In genomic region chr9:134406366-134407122, GRCh38 we compare ENCODE assay signal across 8 cellular contexts.
DNase-seq lines count a peak whose midpoint lies in the region; ATAC-seq and TF ChIP-seq lines count a peak whose summit lies in the region.

No MANE protein-coding gene starts in this region.

- POLR2A ChIA-PET in OCI-LY7 (lab: Charles Lee), result interaction anchor here (0.5 to 1.2 kb wide), 3 partner anchors 10 to 1090 kb away, joined by 3 to 4 read pairs (median 3); no protein-coding TSS in a partner anchor

- H3K9me3 ChIP-seq in OCI-LY7 (ENCODE audit: low read length) (no peaks in the 10 kb centered on the region), esophagus (ENCODE audit: control insufficient read depth in 2 of 2, insufficient read depth in 1 of 2, low read depth in 1 of 2, low read length in 1 of 2) (no peaks in the 10 kb centered on the region)

- TF ChIP-seq CTCF in OCI-LY7 (conservative IDR thresholded peaks at IDR 0.05; ENCODE audit: low read length) (no peak), omental fat pad (IDR thresholded peaks at IDR 0.05) (no peak)

- intact Hi-C loops in OCI-LY7 (cut with micrococcal nuclease; ENCODE audit: unreplicated experiment), result no loop called here

- no TSS peak for BruUV-seq in OCI-LY7 (replicated peaks; lab: Mats Ljungman, UMichigan)

- CTCF ChIA-PET in OCI-LY7 (lab: Charles Lee; ENCODE audit: unreplicated experiment), result interaction anchor here (0.6 kb wide), 1 partner anchor 10 kb away, joined by 3 read pairs; no protein-coding TSS in a partner anchor

- peak overlapping the region; percentile 52 for H3K4me3 ChIP-seq in OCI-LY7 (ENCODE audit: low read depth, low read length, poor library complexity, severe bottlenecking)
- peak overlapping the region; percentile 5 to 23 for H3K4me3 ChIP-seq in esophagus (ENCODE audit: low read depth in 1 of 2, low read length in 2 of 2)

- peak overlapping the region; percentile 18 for H3K27ac ChIP-seq in OCI-LY7 (ENCODE audit: low read depth, low read length, poor library complexity, severe bottlenecking)
- H3K27ac ChIP-seq in esophagus (ENCODE audit: low read depth in 2 of 2, low read length in 1 of 2), result peak overlapping the region; percentile 91

- DNase-seq in EL, result peak; percentile 14
- no peak for DNase-seq in OCI-LY7 (ENCODE audit: low spot score)
- peak; percentile 33 for DNase-seq in renal cortical epithelial cell (ENCODE audit: low read depth)
- no peak for DNase-seq in NCI-H446 treated with DMSO at 0.1 percent for 48 hours (lab: John Stamatoyannopoulos, UW)
- DNase-seq in omental fat pad (ENCODE audit: low spot score), result no peak
- DNase-seq in ureter (ENCODE audit: low spot score), result no peak

- H3K27me3 ChIP-seq in esophagus (ENCODE audit: control insufficient read depth in 1 of 2, insufficient read depth in 2 of 2, low read length in 2 of 2), result no peaks in the 10 kb centered on the region

- ATAC-seq in GM21528 (IDR thresholded peaks at IDR 0.05; ENCODE audit: low FRiP score, unreplicated experiment), result no peak
- ATAC-seq in omental fat pad (ENCODE audit: low FRiP score), result no peak

- H3K79me2 ChIP-seq in OCI-LY7 (ENCODE audit: insufficient read depth, low read depth, low read length), result no peaks in the 10 kb centered on the region

- H3K4me1 ChIP-seq in OCI-LY7 (ENCODE audit: insufficient read depth, low read length, poor library complexity, severe bottlenecking) (peaks cover 27% of the 10 kb centered on the region), esophagus (ENCODE audit: control insufficient read depth in 2 of 2, insufficient read depth in 2 of 2, low read length in 1 of 2) (peaks cover 46 to 79% of the 10 kb centered on the region in 2 donors)

- H3K4me2 ChIP-seq in OCI-LY7 (ENCODE audit: low read length), result peak overlapping the region; percentile 71

- H3K36me3 ChIP-seq in OCI-LY7 (ENCODE audit: insufficient read depth, low read length) (no peaks in the 10 kb centered on the region), esophagus (ENCODE audit: control insufficient read depth in 2 of 2, insufficient read depth in 2 of 2, low read length in 1 of 2) (peaks cover 0 to 37% of the 10 kb centered on the region in 2 donors)

- H2AFZ ChIP-seq in OCI-LY7 (ENCODE audit: low read length), result peak overlapping the region; percentile 59; the same call in 1 of the 2 replicates

- no peaks in the 10 kb centered on the region for H4K20me1 ChIP-seq in OCI-LY7 (ENCODE audit: insufficient read depth, low read length)

- H3K9me2 ChIP-seq in OCI-LY7 (ENCODE audit: insufficient read depth, low read length), result no peaks in the 10 kb centered on the region

- 38 to 48% methylated on average over 23 of the region's 23 CpGs for WGBS in esophagus, 2 donors

Comparison
In these comparisons a context has a peak if more than half of its experiments do, and no peak if none do; other contexts are left out.
1. DNase-seq: peak in EL (single experiment) and renal cortical epithelial cell (single experiment); none in OCI-LY7 (single experiment), NCI-H446 treated with DMSO at 0.1 percent for 48 hours (single experiment), omental fat pad (single experiment) and ureter (single experiment).